Comparison of ENCODE assay signal across 8 cellular contexts in genomic region chr1:243269461-243269801, GRCh38. TPM values are rescaled to one million over a fixed set of nuclear protein-coding genes. Genes with fewer than 3 reads are reported as not detected.
A peak's percentile ranks its signal among the peaks of the same experiment; 100 is the strongest.
DNase-seq lines count a peak whose midpoint lies in the region; ATAC-seq and TF ChIP-seq lines count a peak whose summit lies in the region.

No MANE protein-coding gene starts in this region.

- no peak for DNase-seq in RWPE2 (ENCODE audit: low spot score)
- no peak for DNase-seq in mesenchymal stem cell
- DNase-seq in inferior parietal cortex (ENCODE audit: extremely low spot score), result no peak
- DNase-seq in GM23338 (ENCODE audit: low spot score), result no peak

- H2AFZ ChIP-seq in mesenchymal stem cell (ENCODE audit: low read depth, low read length) (no peak overlapping the region), GM23338 (no peak overlapping the region)

- H3K4me2 ChIP-seq in mesenchymal stem cell (ENCODE audit: low read length, poor library complexity, severe bottlenecking), result no peak overlapping the region
- H3K4me2 ChIP-seq in GM23338, result no peak overlapping the region

- H3K9me2 ChIP-seq in GM23338 (ENCODE audit: insufficient read depth), result no peaks in the 10 kb centered on the region

- H3K9me3 Mint-ChIP-seq in GM23338, result no peaks in the 10 kb centered on the region

- H4K91ac ChIP-seq in mesenchymal stem cell (ENCODE audit: low read length), result peak overlapping the region; percentile 73

- H2BK5ac ChIP-seq in mesenchymal stem cell (ENCODE audit: low read depth, low read length, poor library complexity, severe bottlenecking), result no peak overlapping the region

- no peak overlapping the region for H3K4me3 Mint-ChIP-seq in GM23338

- peak overlapping the region; percentile 7 to 93 for H3K4ac ChIP-seq in mesenchymal stem cell (ENCODE audit: low read depth in 1 of 2, low read length in 2 of 2)

- H3K4me1 Mint-ChIP-seq in GM23338, result peaks cover 20% of the 10 kb centered on the region

- H3K18ac ChIP-seq in mesenchymal stem cell (ENCODE audit: low read depth in 1 of 2, low read length in 2 of 2), result peak overlapping the region; percentile 65 to 100

- WGBS in mesenchymal stem cell, result 70% methylated on average over 2 of the region's 4 CpGs

- no peaks in the 10 kb centered on the region for H3K27me3 ChIP-seq in RWPE2 (ENCODE audit: insufficient read depth, poor library complexity, severe bottlenecking)
- H3K27me3 ChIP-seq in mesenchymal stem cell (ENCODE audit: control insufficient read depth in 1 of 2, insufficient read depth in 1 of 2, low read length in 2 of 2), result no peaks in the 10 kb centered on the region
- H3K27me3 ChIP-seq in GM23338 (ENCODE audit: insufficient read depth), result no peaks in the 10 kb centered on the region

- TF ChIP-seq CTCF in RWPE2 (IDR thresholded peaks at IDR 0.05; ENCODE audit: poor library complexity, severe bottlenecking) (no peak), GM23338 (conservative IDR thresholded peaks at IDR 0.05; ENCODE audit: low read depth in 2 of 2) (no peak)

- H3K23ac ChIP-seq in mesenchymal stem cell (ENCODE audit: low read length in 2 of 2), result peak overlapping the region in 1 of 2 experiments; percentile 59

- no peaks in the 10 kb centered on the region for H3K79me2 ChIP-seq in GM23338 (replicated peaks; ENCODE audit: insufficient read depth)

- H3K27me3 Mint-ChIP-seq in GM23338 (ENCODE audit: insufficient read depth, low read depth, poor library complexity), result no peaks in the 10 kb centered on the region

- ATAC-seq in GM18868 (IDR thresholded peaks at IDR 0.05; ENCODE audit: unreplicated experiment) (peak; percentile 57), HG02973 (IDR thresholded peaks at IDR 0.05; ENCODE audit: unreplicated experiment) (peak; percentile 42), RWPE2 (ENCODE audit: low read depth) (no peak), HG02610 (IDR thresholded peaks at IDR 0.05; ENCODE audit: unreplicated experiment) (no peak), GM23338 (no peak; the same call in none of the 3 replicates), HG02642 (IDR thresholded peaks at IDR 0.05; ENCODE audit: poor library complexity, unreplicated experiment) (no peak)

- no peak overlapping the region; the same call in 1 of the 2 replicates for H3K27ac Mint-ChIP-seq in GM23338

- no peak overlapping the region for H2BK15ac ChIP-seq in mesenchymal stem cell (ENCODE audit: low read depth, poor library complexity, severe bottlenecking)

- peak overlapping the region; percentile 25 for H2AK5ac ChIP-seq in mesenchymal stem cell (ENCODE audit: low read length, severe bottlenecking)

- peak overlapping the region in 1 of 2 experiments; percentile 91 for H3K14ac ChIP-seq in mesenchymal stem cell (ENCODE audit: low read length in 2 of 2)

- H4K8ac ChIP-seq in mesenchymal stem cell (ENCODE audit: low read length), result no peak overlapping the region

- H3K9ac ChIP-seq in mesenchymal stem cell (ENCODE audit: low read length), result peak overlapping the region; percentile 52

- no peaks in the 10 kb centered on the region for H3K36me3 Mint-ChIP-seq in GM23338 (ENCODE audit: low read depth)

- H3K27ac ChIP-seq in RWPE2 (ENCODE audit: poor library complexity, severe bottlenecking) (peak overlapping the region; percentile 97), mesenchymal stem cell (ENCODE audit: low read length, poor library complexity, severe bottlenecking) (peak overlapping the region; percentile 72), GM23338 (ENCODE audit: low read depth) (no peak overlapping the region; the same call in 1 of the 2 replicates)

- H4K20me1 ChIP-seq in GM23338 (replicated peaks; ENCODE audit: insufficient read depth), result no peaks in the 10 kb centered on the region

- peak overlapping the region; percentile 44 for H2BK120ac ChIP-seq in mesenchymal stem cell (ENCODE audit: low read depth, low read length)

- H3K9me3 ChIP-seq in RWPE2 (ENCODE audit: severe bottlenecking) (no peaks in the 10 kb centered on the region), mesenchymal stem cell (ENCODE audit: control insufficient read depth, low read length) (no peaks in the 10 kb centered on the region)

- H3F3A ChIP-seq in GM23338 (replicated peaks; ENCODE audit: low read depth), result no peaks in the 10 kb centered on the region

- peaks cover 11% of the 10 kb centered on the region for H3K79me1 ChIP-seq in mesenchymal stem cell (replicated peaks; ENCODE audit: low read length, poor library complexity, severe bottlenecking)

- H3K4me3 ChIP-seq in RWPE2 (ENCODE audit: severe bottlenecking) (no peak overlapping the region), mesenchymal stem cell (ENCODE audit: insufficient read depth in 1 of 2, low read depth in 1 of 2, low read length in 2 of 2) (no peak overlapping the region), GM23338 (no peak overlapping the region)

- peak overlapping the region; percentile 12 to 97 for H2BK12ac ChIP-seq in mesenchymal stem cell (ENCODE audit: low read length in 2 of 2)

- H3K4me1 ChIP-seq in RWPE2 (ENCODE audit: insufficient read depth, poor library complexity, severe bottlenecking) (peaks cover 39% of the 10 kb centered on the region), mesenchymal stem cell (ENCODE audit: control insufficient read depth, insufficient read depth, low read depth, low read length) (peaks cover 13% of the 10 kb centered on the region), GM23338 (ENCODE audit: insufficient read depth) (peaks cover 10% of the 10 kb centered on the region; the same call in 1 of the 2 replicates)

- H3K36me3 ChIP-seq in RWPE2 (ENCODE audit: low read depth), result peaks cover 44% of the 10 kb centered on the region
- peaks cover 7 to 53% of the 10 kb centered on the region in 2 experiments for H3K36me3 ChIP-seq in mesenchymal stem cell (ENCODE audit: control insufficient read depth in 1 of 2, insufficient read depth in 2 of 2, low read depth in 1 of 2, low read length in 2 of 2)
- no peaks in the 10 kb centered on the region for H3K36me3 ChIP-seq in GM23338 (ENCODE audit: insufficient read depth)

TF ChIP-seq in GM23338, 12 proteins besides CTCF, POLR2A, EP300 and RAD21:
- TF ChIP-seq CREB1 (CRISPR knock-in tag; IDR thresholded peaks at IDR 0.05; ENCODE audit: low read depth), result no peak
TF ChIP-seq in GM23338: peak in this region for 0.

RNA-seq across cellular contexts. Expression of gene SDCCAG8, which starts 13.6 kb away (rescaled TPM):
- 36.2 TPM for polyA plus RNA-seq in mesenchymal stem cell (2013, experiment 1 of 2)
- polyA plus RNA-seq in mesenchymal stem cell (2013, experiment 2 of 2), result 35.7 TPM
- 16.1 and 28.0 TPM in 2 replicates for total RNA-seq in GM23338 (2014; rRNA removed; shearing (Covaris generic))
- polyA plus RNA-seq in GM23338 (2016; fragmentation: Nextera tagmentation; extraction: Ambion mirVana), result 66.7 and 70.2 TPM in 2 replicates

RNA-seq across cellular contexts. Expression of gene CEP170, which starts 14.3 kb away (rescaled TPM):
- 67.0 TPM for polyA plus RNA-seq in mesenchymal stem cell (2013, experiment 1 of 2)
- 67.2 TPM for polyA plus RNA-seq in mesenchymal stem cell (2013, experiment 2 of 2)
- total RNA-seq in GM23338 (2014; rRNA removed; shearing (Covaris generic)), result 93.1 and 100 TPM in 2 replicates
- polyA plus RNA-seq in GM23338 (2016; fragmentation: Nextera tagmentation; extraction: Ambion mirVana), result 89.2 and 104 TPM in 2 replicates

Comparison
In these comparisons a context has a peak if more than half of its experiments do, and no peak if none do; other contexts are left out.
1. ATAC-seq: peak in GM18868 (single experiment) and HG02973 (single experiment); none in RWPE2 (single experiment), HG02610 (single experiment), GM23338 (single experiment) and HG02642 (single experiment).